ENCODE assay signal across 19 cellular contexts in the genomic region with DNA sequence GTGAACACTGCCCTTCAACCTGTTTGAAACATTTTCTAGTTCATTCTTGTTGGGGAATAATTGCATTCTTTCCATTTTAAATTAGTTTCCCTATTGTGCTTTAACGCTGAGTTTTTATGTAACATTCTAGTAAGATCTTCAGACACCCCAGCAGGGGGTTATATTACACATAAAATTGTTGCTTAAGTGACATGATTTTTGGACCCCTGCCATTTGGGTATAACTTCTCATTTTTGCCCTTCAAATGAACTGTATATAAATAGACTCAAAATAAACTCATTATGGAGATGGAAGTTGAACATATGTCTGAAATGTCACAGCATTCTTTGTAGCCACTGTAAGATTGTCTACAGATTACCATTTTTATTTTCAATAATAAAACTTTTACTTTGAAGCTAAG.
DNase-seq lines count a peak whose midpoint lies in the region; ATAC-seq and TF ChIP-seq lines count a peak whose summit lies in the region.
"Had no signal": no experiment of that assay in that cellular context is flagged by ENCODE, and none has a peak within 500 bp of the region (broad histone marks: within the 10 kb centered on the region; RNA-seq: fewer than 3 reads in every experiment).

No MANE protein-coding gene starts in this region.

- no peak overlapping the region for H3K14ac ChIP-seq in mesenchymal stem cell (ENCODE audit: low read length in 2 of 2)

- H3K9me3 Mint-ChIP-seq in neural progenitor cell: peaks cover 4% of the 10 kb centered on the region
- H3K9me3 Mint-ChIP-seq: activated naive CD8-positive, alpha-beta T cell treated with anti-CD3 and anti-CD28 coated beads for 36 hours had no signal

- no peak overlapping the region for H2BK15ac ChIP-seq in mesenchymal stem cell (ENCODE audit: low read depth, poor library complexity, severe bottlenecking)

- H3K79me2 ChIP-seq in neural progenitor cell (ENCODE audit: low read depth): no peaks in the 10 kb centered on the region

- no peak overlapping the region for H2BK12ac ChIP-seq in mesenchymal stem cell (ENCODE audit: low read length in 2 of 2)

- H3F3A ChIP-seq in neural progenitor cell (ENCODE audit: low read depth): no peaks in the 10 kb centered on the region

- peaks cover 11% of the 10 kb centered on the region for H3K4me1 Mint-ChIP-seq in neural progenitor cell
- H3K4me1 Mint-ChIP-seq: activated naive CD8-positive, alpha-beta T cell treated with anti-CD3 and anti-CD28 coated beads for 36 hours had no signal

- no peaks in the 10 kb centered on the region for H3K79me1 ChIP-seq in mesenchymal stem cell (replicated peaks; ENCODE audit: low read length, poor library complexity, severe bottlenecking)

- CTCF ChIA-PET in AG04449 (lab: Yijun Ruan, JAX): interaction anchor here (1.5 kb wide), 1 partner anchor 32 kb away, joined by 5 read pairs; no protein-coding TSS in a partner anchor

- peaks cover 1% of the 10 kb centered on the region for H3K4me1 ChIP-seq in mesenchymal stem cell (ENCODE audit: control insufficient read depth, insufficient read depth, low read depth, low read length)
- H3K4me1 ChIP-seq in neural progenitor cell: no peaks in the 10 kb centered on the region
- H3K4me1 ChIP-seq in gastroesophageal sphincter: no peaks in the 10 kb centered on the region

- H3K9ac ChIP-seq in mesenchymal stem cell (ENCODE audit: low read length) (no peak overlapping the region), neural progenitor cell (no peak overlapping the region)
- H3K9ac ChIP-seq: KMS-11 had no signal

- no peak overlapping the region for H3K4ac ChIP-seq in mesenchymal stem cell (ENCODE audit: low read depth in 1 of 2, low read length in 2 of 2)

- H3K9me3 ChIP-seq in mesenchymal stem cell (ENCODE audit: control insufficient read depth, low read length) (peaks cover 5% of the 10 kb centered on the region), neural progenitor cell (ENCODE audit: low read depth) (no peaks in the 10 kb centered on the region), gastroesophageal sphincter (no peaks in the 10 kb centered on the region)

- no peak for ATAC-seq in gastroesophageal sphincter
- ATAC-seq in HG03354 (IDR thresholded peaks at IDR 0.05; ENCODE audit: poor library complexity, severe bottlenecking, unreplicated experiment): no peak
- ATAC-seq in HG02938 (IDR thresholded peaks at IDR 0.05; ENCODE audit: unreplicated experiment): no peak
- ATAC-seq: activated CD8-positive, alpha-beta T cell treated with anti-CD3 and anti-CD28 coated beads, Interleukin-2, amount 10 ng/mL, durations not matched to agents 7 days and 5 days; activated T-cell treated with anti-CD3 and anti-CD28 coated beads, Interleukin-2, amount 50 U/mL, for 72 hours; GM12878; sciatic nerve had no signal

- H3K18ac ChIP-seq in mesenchymal stem cell (ENCODE audit: low read depth in 1 of 2, low read length in 2 of 2): peak overlapping the region in 1 of 2 experiments; percentile 11

- no peaks in the 10 kb centered on the region for H4K20me1 ChIP-seq in neural progenitor cell (ENCODE audit: low read depth)

- no peak overlapping the region for H2BK120ac ChIP-seq in mesenchymal stem cell (ENCODE audit: low read depth, low read length)

- no CpG with 5 or more reads among the region's 1 CpG for WGBS in mesenchymal stem cell
- WGBS in gastroesophageal sphincter (ENCODE audit: low coverage in 1 of 2), 2 donors: 43 to 55% methylated on average over 1 of the region's 1 CpG

- H3K36me3 Mint-ChIP-seq in neural progenitor cell: no peaks in the 10 kb centered on the region
- H3K36me3 Mint-ChIP-seq: activated naive CD8-positive, alpha-beta T cell treated with anti-CD3 and anti-CD28 coated beads for 36 hours had no signal

- no peaks in the 10 kb centered on the region for H3K27me3 ChIP-seq in mesenchymal stem cell (ENCODE audit: control insufficient read depth in 1 of 2, insufficient read depth in 1 of 2, low read length in 2 of 2)
- no peaks in the 10 kb centered on the region for H3K27me3 ChIP-seq in neural progenitor cell
- no peaks in the 10 kb centered on the region for H3K27me3 ChIP-seq in gastroesophageal sphincter

- H3K27ac Mint-ChIP-seq in neural progenitor cell: no peak overlapping the region
- H3K27ac Mint-ChIP-seq: activated CD8-positive, alpha-beta T cell treated with anti-CD3 and anti-CD28 coated beads, Interleukin-2, amount 10 ng/mL, durations not matched to agents 7 days and 5 days; activated naive CD8-positive, alpha-beta T cell treated with anti-CD3 and anti-CD28 coated beads for 36 hours; activated T-cell treated with anti-CD3 and anti-CD28 coated beads, Interleukin-2, amount 50 U/mL, for 72 hours had no signal

- TF ChIP-seq CTCF in AG04449 (IDR thresholded peaks at IDR 0.05; ENCODE audit: insufficient read depth, low read length, missing control alignments): no peak
- no peak for TF ChIP-seq CTCF in cardiac fibroblast (IDR thresholded peaks at IDR 0.05; ENCODE audit: low read depth, low read length)
- no peak for TF ChIP-seq CTCF in neural progenitor cell (IDR thresholded peaks at IDR 0.05)
- TF ChIP-seq CTCF in gastroesophageal sphincter (IDR thresholded peaks at IDR 0.05): no peak

- no peak overlapping the region for H3K4me3 Mint-ChIP-seq in neural progenitor cell
- H3K4me3 Mint-ChIP-seq: activated CD8-positive, alpha-beta T cell treated with anti-CD3 and anti-CD28 coated beads, Interleukin-2, amount 10 ng/mL, durations not matched to agents 7 days and 5 days; activated naive CD8-positive, alpha-beta T cell treated with anti-CD3 and anti-CD28 coated beads for 36 hours; activated T-cell treated with anti-CD3 and anti-CD28 coated beads, Interleukin-2, amount 50 U/mL, for 72 hours had no signal

- H2AFZ ChIP-seq in mesenchymal stem cell (ENCODE audit: low read depth, low read length) (no peak overlapping the region), neural progenitor cell (replicated peaks) (no peak overlapping the region)

- TF ChIP-seq POLR2A in gastroesophageal sphincter (IDR thresholded peaks at IDR 0.05): no peak

- POLR2A ChIA-PET in AG04449 (lab: Yijun Ruan, JAX): no interaction called here

- H3K4me3 ChIP-seq in AG04449 (ENCODE audit: low read depth, low read length) (no peak overlapping the region), cardiac fibroblast (replicated peaks in 1 of 2; ENCODE audit: low read depth in 2 of 2, low read length in 2 of 2) (no peak overlapping the region), mesenchymal stem cell (ENCODE audit: insufficient read depth in 1 of 2, low read depth in 1 of 2, low read length in 2 of 2) (no peak overlapping the region), neural progenitor cell (no peak overlapping the region), gastroesophageal sphincter (no peak overlapping the region)
- H3K4me3 ChIP-seq: GM12878 had no signal

- no peak overlapping the region for H4K91ac ChIP-seq in mesenchymal stem cell (ENCODE audit: low read length)

- H4K8ac ChIP-seq in mesenchymal stem cell (ENCODE audit: low read length): no peak overlapping the region

- DNase-seq in AG04449 (ENCODE audit: low read depth, low spot score) (peak; percentile 83), NCI-H2227 (lab: John Stamatoyannopoulos, UW; ENCODE audit: unreplicated experiment) (peak; percentile 75), cardiac fibroblast (ENCODE audit: low read depth in 2 of 2) (peak; percentile 62 to 70), mesenchymal stem cell (no peak), neural progenitor cell (ENCODE audit: low spot score) (no peak)
- DNase-seq: activated CD8-positive, alpha-beta T cell treated with anti-CD3 and anti-CD28 coated beads, Interleukin-2, amount 10 ng/mL, durations not matched to agents 7 days and 5 days; activated naive CD8-positive, alpha-beta T cell treated with anti-CD3 and anti-CD28 coated beads for 36 hours; activated T-cell treated with anti-CD3 and anti-CD28 coated beads, Interleukin-2, amount 50 U/mL, for 72 hours; caudate nucleus; effector CD8-positive, alpha-beta T cell; NCI-H1105; stimulated activated CD4-positive, alpha-beta T cell treated with anti-CD3 and anti-CD28 coated beads, Interleukin-2, amount 100 ng/mL, for 48 hours; WERI-Rb-1 had no signal

- H3K27me3 Mint-ChIP-seq in neural progenitor cell (ENCODE audit: insufficient read depth, low read depth): no peaks in the 10 kb centered on the region

- peak overlapping the region; percentile 46 for H2BK5ac ChIP-seq in mesenchymal stem cell (ENCODE audit: low read depth, low read length, poor library complexity, severe bottlenecking)

- H3K36me3 ChIP-seq in mesenchymal stem cell (ENCODE audit: control insufficient read depth in 1 of 2, insufficient read depth in 2 of 2, low read depth in 1 of 2, low read length in 2 of 2) (no peaks in the 10 kb centered on the region), neural progenitor cell (no peaks in the 10 kb centered on the region), gastroesophageal sphincter (no peaks in the 10 kb centered on the region)
- H3K36me3 ChIP-seq: WERI-Rb-1 had no signal

- peak overlapping the region; percentile 25 for H3K27ac ChIP-seq in mesenchymal stem cell (ENCODE audit: low read length, poor library complexity, severe bottlenecking)
- H3K27ac ChIP-seq in neural progenitor cell: no peak overlapping the region
- H3K27ac ChIP-seq in gastroesophageal sphincter: no peak overlapping the region
- H3K27ac ChIP-seq: KMS-11, WERI-Rb-1 had no signal

- H3K23ac ChIP-seq in mesenchymal stem cell (ENCODE audit: low read length in 2 of 2): no peak overlapping the region

- no peak overlapping the region for H3K4me2 ChIP-seq in mesenchymal stem cell (ENCODE audit: low read length, poor library complexity, severe bottlenecking)
- H3K4me2 ChIP-seq in neural progenitor cell: no peak overlapping the region
- H3K4me2 ChIP-seq: KMS-11 had no signal

- TF ChIP-seq EP300 in gastroesophageal sphincter (IDR thresholded peaks at IDR 0.05): no peak

- peak overlapping the region; percentile 88 for H2AK5ac ChIP-seq in mesenchymal stem cell (ENCODE audit: low read length, severe bottlenecking)

Comparison
In these comparisons a context has a peak if more than half of its experiments do, and no peak if none do; other contexts are left out.
1. DNase-seq: peak in AG04449 (single experiment), NCI-H2227 (single experiment) and cardiac fibroblast (2 of 2); none in mesenchymal stem cell (single experiment) and neural progenitor cell (single experiment).